In the genomic region with DNA sequence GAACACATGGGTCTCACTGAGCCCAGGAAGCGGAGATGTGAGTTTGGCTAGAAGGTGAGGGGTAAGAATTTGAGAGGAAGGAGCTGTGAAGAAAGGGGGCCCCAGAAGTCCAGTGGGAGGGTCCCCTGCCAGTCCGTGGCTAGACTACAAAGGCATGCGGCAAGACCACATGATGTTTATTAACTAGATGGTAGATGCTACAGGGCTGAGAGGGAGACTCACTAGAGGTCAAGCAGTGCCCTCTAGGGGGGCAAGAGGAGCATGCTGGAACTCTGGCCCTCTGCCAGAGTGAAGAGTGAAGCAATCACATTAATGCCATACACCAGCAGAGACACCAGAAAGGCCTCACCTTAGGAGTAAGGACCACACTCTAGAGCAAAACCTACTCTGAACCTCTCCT, we compare ENCODE assay signal across 8 cellular contexts. TPM values are rescaled to one million over a fixed set of nuclear protein-coding genes. Genes with fewer than 3 reads are reported as not detected.
DNase-seq lines count a peak whose midpoint lies in the region; ATAC-seq and TF ChIP-seq lines count a peak whose summit lies in the region.

No MANE protein-coding gene starts in this region.

- no peaks in the 10 kb centered on the region; the same call in 1 of the 2 replicates for H3K36me3 ChIP-seq in BJ (ENCODE audit: control insufficient read depth, insufficient read depth, low read length)

- H3K36me3 Mint-ChIP-seq in activated T-helper 17 cell treated with anti-CD3 and anti-CD28 coated beads, Interleukin-2, amount 50 U/mL, for 72 hours (ENCODE audit: low read depth) = peaks cover 78% of the 10 kb centered on the region
- peaks cover 38 to 55% of the 10 kb centered on the region in 2 donors for H3K36me3 Mint-ChIP-seq in stimulated activated naive B cell treated with anti-CD40 and anti-IgM and Interleukin-4, amounts not matched to agents 10 μg/mL and 1 μg/mL and 100 μg/mL, for 72 hours

- no peaks in the 10 kb centered on the region for H3K27me3 Mint-ChIP-seq in activated T-helper 17 cell treated with anti-CD3 and anti-CD28 coated beads, Interleukin-2, amount 50 U/mL, for 72 hours
- no peaks in the 10 kb centered on the region for H3K27me3 Mint-ChIP-seq in stimulated activated naive B cell treated with anti-CD40 and anti-IgM and Interleukin-4, amounts not matched to agents 10 μg/mL and 1 μg/mL and 100 μg/mL, for 72 hours

- CTCF ChIA-PET in BJ (lab: Yijun Ruan, JAX) = no interaction called here

- TF ChIP-seq CTCF in BJ (IDR thresholded peaks at IDR 0.05; ENCODE audit: insufficient read depth, low read depth, low read length) = peak; percentile 14; the same call in 1 of the 2 replicates
- TF ChIP-seq CTCF in GM13976 (IDR thresholded peaks at IDR 0.05; ENCODE audit: borderline replicate concordance, control extremely low read depth, extremely low read depth, insufficient read depth, missing control alignments) = peak; percentile 37

- H3K9me3 Mint-ChIP-seq in activated T-helper 17 cell treated with anti-CD3 and anti-CD28 coated beads, Interleukin-2, amount 50 U/mL, for 72 hours = no peaks in the 10 kb centered on the region
- H3K9me3 Mint-ChIP-seq in stimulated activated naive B cell treated with anti-CD40 and anti-IgM and Interleukin-4, amounts not matched to agents 10 μg/mL and 1 μg/mL and 100 μg/mL, for 72 hours = peaks cover 0 to under 1% of the 10 kb centered on the region in 2 donors

- POLR2A ChIA-PET in BJ (lab: Charles Lee) = no interaction called here

- peak; percentile 74 for ATAC-seq in activated T-helper 17 cell treated with anti-CD3 and anti-CD28 coated beads, Interleukin-2, amount 50 U/mL, for 72 hours (replicated peaks)
- peak; percentile 67 to 73 for ATAC-seq in stimulated activated naive B cell treated with anti-CD40 and anti-IgM and Interleukin-4, amounts not matched to agents 10 μg/mL and 1 μg/mL and 100 μg/mL, for 72 hours (replicated peaks)

- H3K27me3 ChIP-seq in BJ (ENCODE audit: control insufficient read depth, insufficient read depth, low read length) = no peaks in the 10 kb centered on the region

- peak overlapping the region; percentile 82 for H3K27ac Mint-ChIP-seq in activated T-helper 17 cell treated with anti-CD3 and anti-CD28 coated beads, Interleukin-2, amount 50 U/mL, for 72 hours
- H3K27ac Mint-ChIP-seq in stimulated activated naive B cell treated with anti-CD40 and anti-IgM and Interleukin-4, amounts not matched to agents 10 μg/mL and 1 μg/mL and 100 μg/mL, for 72 hours = peak overlapping the region; percentile 39

- DNase-seq in BJ (ENCODE audit: low read depth) (no peak), GM13976 (ENCODE audit: low spot score) (peak; percentile 44), NCI-H526 treated with DMSO at 0.1 percent for 48 hours (lab: John Stamatoyannopoulos, UW) (peak; percentile 27), head of caudate nucleus (peak in 28 of 42 donors; percentile 34 to 85 (median 66)), dedifferentiated amniotic fluid mesenchymal stem cell (ENCODE audit: extremely low spot score) (no peak), DMS114 treated with DMSO at 0.1 percent for 48 hours (lab: John Stamatoyannopoulos, UW; ENCODE audit: unreplicated experiment) (no peak)
- no peak for DNase-seq in stimulated activated naive B cell treated with anti-CD40 and anti-IgM and Interleukin-4, amounts not matched to agents 10 μg/mL and 1 μg/mL and 100 μg/mL, for 72 hours

- H3K4me3 ChIP-seq in BJ (ENCODE audit: low read depth, low read length) = no peak overlapping the region

- H3K4me3 Mint-ChIP-seq in activated T-helper 17 cell treated with anti-CD3 and anti-CD28 coated beads, Interleukin-2, amount 50 U/mL, for 72 hours = no peak overlapping the region
- H3K4me3 Mint-ChIP-seq in stimulated activated naive B cell treated with anti-CD40 and anti-IgM and Interleukin-4, amounts not matched to agents 10 μg/mL and 1 μg/mL and 100 μg/mL, for 72 hours = no peak overlapping the region

- peaks cover 34% of the 10 kb centered on the region for H3K4me1 Mint-ChIP-seq in activated T-helper 17 cell treated with anti-CD3 and anti-CD28 coated beads, Interleukin-2, amount 50 U/mL, for 72 hours
- peaks cover 20 to 56% of the 10 kb centered on the region in 2 donors for H3K4me1 Mint-ChIP-seq in stimulated activated naive B cell treated with anti-CD40 and anti-IgM and Interleukin-4, amounts not matched to agents 10 μg/mL and 1 μg/mL and 100 μg/mL, for 72 hours

- in situ Hi-C loops in GM13976 (cut with MboI; ENCODE audit: low sequenced_read_pairs, unreplicated experiment) = no loop called here

- intact Hi-C loops in head of caudate nucleus (cut with DNase I) = loop anchor here (5.0 kb wide), 1 partner anchor 93 kb away; no protein-coding TSS in a partner anchor

RNA-seq across cellular contexts. Expression of a gene that starts 12.2 kb away (rescaled TPM):
- 33.4 and 36.3 TPM in 2 replicates for polyA plus RNA-seq in BJ (2011; rRNA removed)
- 28.9 and 32.0 TPM in 2 replicates for polyA minus RNA-seq in BJ (2011; rRNA and poly(A)+ RNA removed)
- total RNA-seq in activated T-helper 17 cell treated with anti-CD3 and anti-CD28 coated beads, Interleukin-2, amount 50 U/mL, for 72 hours = 10 to 100 TPM; 45.8 to 98.2 TPM

RNA-seq across cellular contexts. Expression of a gene that starts 12.6 kb away (rescaled TPM):
- 12.4 and 25.8 TPM in 2 replicates for polyA plus RNA-seq in BJ (2011; rRNA removed)
- polyA minus RNA-seq in BJ (2011; rRNA and poly(A)+ RNA removed) = 21.6 and 24.1 TPM in 2 replicates
- 10 to 100 TPM; 37.1 to 42.4 TPM for total RNA-seq in activated T-helper 17 cell treated with anti-CD3 and anti-CD28 coated beads, Interleukin-2, amount 50 U/mL, for 72 hours

RNA-seq across cellular contexts. Expression of a gene that starts 28.1 kb away (rescaled TPM):
- 0.07 and 0.13 TPM in 2 replicates for polyA plus RNA-seq in BJ (2011; rRNA removed)
- not detected in 2 replicates for polyA minus RNA-seq in BJ (2011; rRNA and poly(A)+ RNA removed)
- total RNA-seq in activated T-helper 17 cell treated with anti-CD3 and anti-CD28 coated beads, Interleukin-2, amount 50 U/mL, for 72 hours = 1 to 10 TPM in 1 of 2 donors, under 1 TPM in 1; 0.97 to 4.5 TPM

Comparison
In these comparisons a context has a peak if more than half of its experiments do, and no peak if none do; other contexts are left out.
1. DNase-seq: peak in GM13976 (single experiment), NCI-H526 treated with DMSO at 0.1 percent for 48 hours (single experiment) and head of caudate nucleus (28 of 42); none in BJ (single experiment), stimulated activated naive B cell treated with anti-CD40 and anti-IgM and Interleukin-4, amounts not matched to agents 10 μg/mL and 1 μg/mL and 100 μg/mL, for 72 hours (single experiment), dedifferentiated amniotic fluid mesenchymal stem cell (single experiment) and DMS114 treated with DMSO at 0.1 percent for 48 hours (single experiment).